In genomic region chrX:2897311-2897689, GRCh38 we compare ENCODE assay signal across 16 cellular contexts. TPM values are rescaled to one million over a fixed set of nuclear protein-coding genes. Genes with fewer than 3 reads are reported as not detected.
A peak's percentile ranks its signal among the peaks of the same experiment; 100 is the strongest.
DNase-seq lines count a peak whose midpoint lies in the region; ATAC-seq, FAIRE-seq and TF ChIP-seq lines count a peak whose summit lies in the region.
"Had no signal": no experiment of that assay in that cellular context is flagged by ENCODE, and none has a peak within 500 bp of the region (broad histone marks: within the 10 kb centered on the region; RNA-seq: fewer than 3 reads in every experiment).

No MANE protein-coding gene starts in this region.

- TF ChIP-seq CTCF in A549 (IDR thresholded peaks at IDR 0.05) (no peak), hepatocyte (IDR thresholded peaks at IDR 0.05; ENCODE audit: poor library complexity) (no peak), nephron (IDR thresholded peaks at IDR 0.05; ENCODE audit: unreplicated experiment in 3 of 3) (no peak)

- no peaks in the 10 kb centered on the region for H4K20me1 ChIP-seq in hepatocyte (ENCODE audit: insufficient read depth, poor library complexity, severe bottlenecking)

- H3K4me2 ChIP-seq in A549 (peak overlapping the region; percentile 76), hepatocyte (peak overlapping the region; percentile 79)

- no peak overlapping the region for H2AFZ ChIP-seq in hepatocyte

- ATAC-seq in A549, result no peak; a peak in 1 of 6 replicates
- no peak for ATAC-seq in SK-N-SH treated with all-trans-retinoic acid at 6 μM for 48 hours
- no peak for ATAC-seq in activated naive CD8-positive, alpha-beta T cell treated with anti-CD3 and anti-CD28 coated beads, Interleukin-2, amount 50 U/mL, for 24 hours

- WGBS in A549 (ENCODE audit: missing lambda C conversion rate), result 87% methylated on average over 11 of the region's 12 CpGs
- 30% methylated on average over 12 of the region's 12 CpGs for WGBS in hepatocyte (ENCODE audit: low lambda C conversion rate, missing lambda C conversion rate)

- peak overlapping the region; percentile 96 to 98 (median 98) for H3K27ac Mint-ChIP-seq in nephron
- H3K27ac Mint-ChIP-seq in activated naive CD8-positive, alpha-beta T cell treated with anti-CD3 and anti-CD28 coated beads, Interleukin-2, amount 50 U/mL, for 24 hours, result no peak overlapping the region

- POLR2A ChIA-PET in A549 (lab: Yijun Ruan, JAX), result no interaction called here

- no peak for TF ChIP-seq EP300 in A549 (IDR thresholded peaks at IDR 0.05)

- peak overlapping the region; percentile 72 for H3K9ac ChIP-seq in HUES6 (ENCODE audit: low read length)

- H3K79me2 ChIP-seq in hepatocyte, result peaks cover 10% of the 10 kb centered on the region

- H3K4me1 Mint-ChIP-seq in nephron, result peaks cover 32% of the 10 kb centered on the region
- H3K4me1 Mint-ChIP-seq in activated naive CD8-positive, alpha-beta T cell treated with anti-CD3 and anti-CD28 coated beads, Interleukin-2, amount 50 U/mL, for 24 hours, result peaks cover 7% of the 10 kb centered on the region

- H3K27ac ChIP-seq in A549 (peak overlapping the region; percentile 56 to 81), HUES6 (ENCODE audit: low read depth, low read length) (peak overlapping the region; percentile 56; the same call in 1 of the 2 replicates), hepatocyte (peak overlapping the region; percentile 99)
- H3K27ac ChIP-seq: foreskin keratinocyte, prostate gland, suprapubic skin had no signal

- peaks cover 11% of the 10 kb centered on the region for H3K36me3 Mint-ChIP-seq in nephron (ENCODE audit: low read depth)
- H3K36me3 Mint-ChIP-seq in activated naive CD8-positive, alpha-beta T cell treated with anti-CD3 and anti-CD28 coated beads, Interleukin-2, amount 50 U/mL, for 24 hours (ENCODE audit: low read depth), result no peaks in the 10 kb centered on the region

- FAIRE-seq in A549 (lab: Jason Lieb, UNC), result no peak

- peaks cover 4% of the 10 kb centered on the region; the same call in 1 of the 2 replicates for H3K36me3 ChIP-seq in HUES6 (ENCODE audit: control insufficient read depth, insufficient read depth, low read length)
- no peaks in the 10 kb centered on the region for H3K36me3 ChIP-seq in hepatocyte (replicated peaks; ENCODE audit: insufficient read depth, low read depth)
- H3K36me3 ChIP-seq: prostate gland, suprapubic skin had no signal

- H3K27me3 ChIP-seq in HUES6 (ENCODE audit: control insufficient read depth, insufficient read depth, low read length), result no peaks in the 10 kb centered on the region
- no peaks in the 10 kb centered on the region for H3K27me3 ChIP-seq in hepatocyte
- H3K27me3 ChIP-seq: foreskin keratinocyte, suprapubic skin had no signal

- no peaks in the 10 kb centered on the region for H3K27me3 Mint-ChIP-seq in nephron (ENCODE audit: low read depth)
- no peaks in the 10 kb centered on the region for H3K27me3 Mint-ChIP-seq in activated naive CD8-positive, alpha-beta T cell treated with anti-CD3 and anti-CD28 coated beads, Interleukin-2, amount 50 U/mL, for 24 hours

- H3K9me3 Mint-ChIP-seq in nephron, result peaks cover 5% of the 10 kb centered on the region
- H3K9me3 Mint-ChIP-seq in activated naive CD8-positive, alpha-beta T cell treated with anti-CD3 and anti-CD28 coated beads, Interleukin-2, amount 50 U/mL, for 24 hours, result no peaks in the 10 kb centered on the region

- peak overlapping the region; percentile 42 to 58 (median 50) for H3K4me3 Mint-ChIP-seq in nephron
- no peak overlapping the region for H3K4me3 Mint-ChIP-seq in activated naive CD8-positive, alpha-beta T cell treated with anti-CD3 and anti-CD28 coated beads, Interleukin-2, amount 50 U/mL, for 24 hours

- CTCF ChIA-PET in A549 (lab: Yijun Ruan, JAX), result interaction anchor here (1.1 kb wide), 1 partner anchor 76 kb away, joined by 3 read pairs; no protein-coding TSS in a partner anchor

- H3K9me2 ChIP-seq in hepatocyte (replicated peaks; ENCODE audit: insufficient read depth), result no peaks in the 10 kb centered on the region

- H3K9me3 ChIP-seq in A549 (0 out of 3 replicates have a peak, but pooled peaks cover 2% of the 10 kb centered on the region), HUES6 (ENCODE audit: control insufficient read depth, insufficient read depth, low read depth, low read length) (peaks cover 5% of the 10 kb centered on the region; the same call in 1 of the 2 replicates), hepatocyte (ENCODE audit: low read depth) (no peaks in the 10 kb centered on the region)
- H3K9me3 ChIP-seq: prostate gland, suprapubic skin had no signal

- TF ChIP-seq RAD21 in A549 (conservative IDR thresholded peaks at IDR 0.05 in 1 of 2, IDR thresholded peaks at IDR 0.05 in 1 of 2), result no peak

- H3K4me1 ChIP-seq in A549 (peaks cover 40% of the 10 kb centered on the region), HUES6 (ENCODE audit: control insufficient read depth, insufficient read depth, low read length) (peaks cover 33% of the 10 kb centered on the region), hepatocyte (ENCODE audit: insufficient read depth) (peaks cover 51% of the 10 kb centered on the region)
- H3K4me1 ChIP-seq: foreskin keratinocyte, prostate gland had no signal

- TF ChIP-seq POLR2A in A549 (IDR thresholded peaks at IDR 0.05; ENCODE audit: low read length), result no peak

- no peak for DNase-seq in A549 (ENCODE audit: low read depth in 1 of 2, low spot score in 1 of 2)
- no peak for DNase-seq in hepatocyte (ENCODE audit: low spot score)
- no peak for DNase-seq in COR-L47 (lab: John Stamatoyannopoulos, UW)
- DNase-seq in effector CD8-positive, alpha-beta T cell (lab: John Stamatoyannopoulos, UW), result no peak
- no peak for DNase-seq in activated naive CD8-positive, alpha-beta T cell treated with anti-CD3 and anti-CD28 coated beads, Interleukin-2, amount 50 U/mL, for 24 hours
- DNase-seq: activated naive CD4-positive, alpha-beta T cell; DMS 273 treated with DMSO at 0.1 percent for 48 hours; effector CD4-positive, alpha-beta T cell; NCI-H1694 treated with DMSO at 0.1 percent for 48 hours; NCI-H524 had no signal

- H3K4me3 ChIP-seq in A549 (no peak overlapping the region), HUES6 (ENCODE audit: low read depth, low read length) (no peak overlapping the region), hepatocyte (no peak overlapping the region)
- H3K4me3 ChIP-seq: prostate gland, suprapubic skin had no signal

TF ChIP-seq in A549, 52 proteins besides CTCF, POLR2A, EP300 and RAD21:
- TF ChIP-seq HOXB13 (CRISPR knock-in tag; IDR thresholded peaks at IDR 0.05; ENCODE audit: low read depth), result no peak
- TF ChIP-seq GATA3 (IDR thresholded peaks at IDR 0.05; ENCODE audit: borderline replicate concordance), result no peak
- no peak for TF ChIP-seq NPAS2 (CRISPR knock-in tag; IDR thresholded peaks at IDR 0.05; ENCODE audit: borderline replicate concordance)
- no peak for TF ChIP-seq E2F6 (IDR thresholded peaks at IDR 0.05; ENCODE audit: borderline replicate concordance, low read depth)
- TF ChIP-seq BHLHE40 (IDR thresholded peaks at IDR 0.05; ENCODE audit: low read depth, low read length), result no peak
- TF ChIP-seq CHD4 (IDR thresholded peaks at IDR 0.05; ENCODE audit: borderline replicate concordance), result no peak
- TF ChIP-seq MYC (IDR thresholded peaks at IDR 0.05; ENCODE audit: borderline replicate concordance, low read length), result no peak
- no peak for TF ChIP-seq POLR2AphosphoS2 (conservative IDR thresholded peaks at IDR 0.05; ENCODE audit: low read length)
- no peak for TF ChIP-seq ESRRA (IDR thresholded peaks at IDR 0.05; ENCODE audit: borderline replicate concordance, low read length)

TF ChIP-seq in SK-N-SH treated with all-trans-retinoic acid at 6 μM for 48 hours, 23 proteins besides CTCF, POLR2A, EP300 and RAD21:
- TF ChIP-seq, protein P1, sequence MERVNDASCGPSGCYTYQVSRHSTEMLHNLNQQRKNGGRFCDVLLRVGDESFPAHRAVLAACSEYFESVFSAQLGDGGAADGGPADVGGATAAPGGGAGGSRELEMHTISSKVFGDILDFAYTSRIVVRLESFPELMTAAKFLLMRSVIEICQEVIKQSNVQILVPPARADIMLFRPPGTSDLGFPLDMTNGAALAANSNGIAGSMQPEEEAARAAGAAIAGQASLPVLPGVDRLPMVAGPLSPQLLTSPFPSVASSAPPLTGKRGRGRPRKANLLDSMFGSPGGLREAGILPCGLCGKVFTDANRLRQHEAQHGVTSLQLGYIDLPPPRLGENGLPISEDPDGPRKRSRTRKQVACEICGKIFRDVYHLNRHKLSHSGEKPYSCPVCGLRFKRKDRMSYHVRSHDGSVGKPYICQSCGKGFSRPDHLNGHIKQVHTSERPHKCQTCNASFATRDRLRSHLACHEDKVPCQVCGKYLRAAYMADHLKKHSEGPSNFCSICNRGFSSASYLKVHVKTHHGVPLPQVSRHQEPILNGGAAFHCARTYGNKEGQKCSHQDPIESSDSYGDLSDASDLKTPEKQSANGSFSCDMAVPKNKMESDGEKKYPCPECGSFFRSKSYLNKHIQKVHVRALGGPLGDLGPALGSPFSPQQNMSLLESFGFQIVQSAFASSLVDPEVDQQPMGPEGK (CRISPR knock-in tag; IDR thresholded peaks at IDR 0.05; ENCODE audit: borderline replicate concordance), result no peak
- TF ChIP-seq ZFP30 (CRISPR knock-in tag; IDR thresholded peaks at IDR 0.05), result no peak
- TF ChIP-seq CSRNP3 (CRISPR knock-in tag; IDR thresholded peaks at IDR 0.05), result no peak

RNA-seq across cellular contexts. Expression of gene ARSD, which starts 31.8 kb away (rescaled TPM):
- polyA plus RNA-seq in A549 (2011; rRNA removed) (17.4 and 22.0 TPM in 2 replicates), A549 (2017; fragmentation: RNase III; extraction: RNeasy Plus Mini Kit Qiagen cat#74134 plus additional on column Dnase treatment) (9.2 to 11.2 TPM (median 9.9 TPM) in 3 replicates), hepatocyte (25.0 and 27.0 TPM in 2 replicates)
- polyA plus RNA-seq in A549 (2012; cell fraction: cytosol; rRNA removed), result 3.9 and 5.4 TPM in 2 replicates
- 8.4 and 8.5 TPM in 2 replicates for polyA plus RNA-seq in A549 (2012; cell fraction: nucleus; rRNA removed)
- polyA minus RNA-seq in A549 (2011; rRNA and poly(A)+ RNA removed), result 24.6 and 25.8 TPM in 2 replicates
- total RNA-seq in hepatocyte, result 32.9 and 34.2 TPM in 2 replicates
